In the genomic region with DNA sequence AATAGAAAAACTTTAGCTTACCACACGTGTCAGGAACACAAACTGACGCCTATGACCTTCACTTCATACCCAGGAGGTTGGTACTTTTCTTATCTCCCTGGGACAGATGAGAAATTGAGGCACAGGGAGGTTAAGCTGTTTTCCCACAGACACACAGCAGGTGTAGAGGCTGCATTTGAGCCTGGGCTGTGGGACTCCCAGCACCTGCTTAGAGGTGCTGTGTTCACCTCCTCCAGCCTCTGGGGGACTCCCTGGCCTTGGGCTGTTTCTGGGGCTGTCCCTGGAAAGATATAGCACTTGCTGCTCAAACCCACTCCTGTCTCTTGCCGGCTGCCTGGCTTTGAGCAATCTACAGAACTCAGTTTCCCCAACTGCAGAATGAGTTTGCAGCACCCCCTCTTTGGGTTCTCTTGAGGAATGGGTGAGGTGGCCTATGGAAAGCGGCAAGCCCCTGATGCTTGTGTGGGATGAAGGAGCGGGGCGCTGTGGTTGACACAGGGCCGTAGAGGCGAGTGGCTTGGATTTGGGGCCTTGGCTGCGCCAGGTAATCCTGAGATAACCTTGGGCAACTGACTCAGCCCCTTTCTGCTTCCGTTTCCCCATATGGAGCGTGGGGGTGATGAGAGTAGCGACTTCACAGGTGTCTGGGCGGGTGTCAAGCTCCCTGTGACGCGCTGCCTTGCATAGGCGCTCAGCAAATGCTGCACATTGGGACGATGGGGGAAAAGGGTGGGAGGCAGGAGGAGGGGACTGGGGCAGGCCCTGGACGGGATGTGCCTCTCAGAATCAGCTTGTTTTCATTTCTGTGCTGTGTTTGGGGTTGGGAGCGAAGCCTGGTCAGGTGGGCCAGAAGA, we compare ENCODE assay signal across 1 cellular context.
TF ChIP-seq lines count a peak whose summit lies in the region.

No MANE protein-coding gene starts in this region.

TF ChIP-seq in K562, 482 proteins besides CTCF, POLR2A, EP300 and RAD21 (continued from another document):
- TF ChIP-seq, protein P1, sequence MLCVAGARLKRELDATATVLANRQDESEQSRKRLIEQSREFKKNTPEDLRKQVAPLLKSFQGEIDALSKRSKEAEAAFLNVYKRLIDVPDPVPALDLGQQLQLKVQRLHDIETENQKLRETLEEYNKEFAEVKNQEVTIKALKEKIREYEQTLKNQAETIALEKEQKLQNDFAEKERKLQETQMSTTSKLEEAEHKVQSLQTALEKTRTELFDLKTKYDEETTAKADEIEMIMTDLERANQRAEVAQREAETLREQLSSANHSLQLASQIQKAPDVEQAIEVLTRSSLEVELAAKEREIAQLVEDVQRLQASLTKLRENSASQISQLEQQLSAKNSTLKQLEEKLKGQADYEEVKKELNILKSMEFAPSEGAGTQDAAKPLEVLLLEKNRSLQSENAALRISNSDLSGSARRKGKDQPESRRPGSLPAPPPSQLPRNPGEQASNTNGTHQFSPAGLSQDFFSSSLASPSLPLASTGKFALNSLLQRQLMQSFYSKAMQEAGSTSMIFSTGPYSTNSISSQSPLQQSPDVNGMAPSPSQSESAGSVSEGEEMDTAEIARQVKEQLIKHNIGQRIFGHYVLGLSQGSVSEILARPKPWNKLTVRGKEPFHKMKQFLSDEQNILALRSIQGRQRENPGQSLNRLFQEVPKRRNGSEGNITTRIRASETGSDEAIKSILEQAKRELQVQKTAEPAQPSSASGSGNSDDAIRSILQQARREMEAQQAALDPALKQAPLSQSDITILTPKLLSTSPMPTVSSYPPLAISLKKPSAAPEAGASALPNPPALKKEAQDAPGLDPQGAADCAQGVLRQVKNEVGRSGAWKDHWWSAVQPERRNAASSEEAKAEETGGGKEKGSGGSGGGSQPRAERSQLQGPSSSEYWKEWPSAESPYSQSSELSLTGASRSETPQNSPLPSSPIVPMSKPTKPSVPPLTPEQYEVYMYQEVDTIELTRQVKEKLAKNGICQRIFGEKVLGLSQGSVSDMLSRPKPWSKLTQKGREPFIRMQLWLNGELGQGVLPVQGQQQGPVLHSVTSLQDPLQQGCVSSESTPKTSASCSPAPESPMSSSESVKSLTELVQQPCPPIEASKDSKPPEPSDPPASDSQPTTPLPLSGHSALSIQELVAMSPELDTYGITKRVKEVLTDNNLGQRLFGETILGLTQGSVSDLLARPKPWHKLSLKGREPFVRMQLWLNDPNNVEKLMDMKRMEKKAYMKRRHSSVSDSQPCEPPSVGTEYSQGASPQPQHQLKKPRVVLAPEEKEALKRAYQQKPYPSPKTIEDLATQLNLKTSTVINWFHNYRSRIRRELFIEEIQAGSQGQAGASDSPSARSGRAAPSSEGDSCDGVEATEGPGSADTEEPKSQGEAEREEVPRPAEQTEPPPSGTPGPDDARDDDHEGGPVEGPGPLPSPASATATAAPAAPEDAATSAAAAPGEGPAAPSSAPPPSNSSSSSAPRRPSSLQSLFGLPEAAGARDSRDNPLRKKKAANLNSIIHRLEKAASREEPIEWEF (CRISPR knock-in tag; IDR thresholded peaks at IDR 0.05) = no peak
- TF ChIP-seq, protein P2, sequence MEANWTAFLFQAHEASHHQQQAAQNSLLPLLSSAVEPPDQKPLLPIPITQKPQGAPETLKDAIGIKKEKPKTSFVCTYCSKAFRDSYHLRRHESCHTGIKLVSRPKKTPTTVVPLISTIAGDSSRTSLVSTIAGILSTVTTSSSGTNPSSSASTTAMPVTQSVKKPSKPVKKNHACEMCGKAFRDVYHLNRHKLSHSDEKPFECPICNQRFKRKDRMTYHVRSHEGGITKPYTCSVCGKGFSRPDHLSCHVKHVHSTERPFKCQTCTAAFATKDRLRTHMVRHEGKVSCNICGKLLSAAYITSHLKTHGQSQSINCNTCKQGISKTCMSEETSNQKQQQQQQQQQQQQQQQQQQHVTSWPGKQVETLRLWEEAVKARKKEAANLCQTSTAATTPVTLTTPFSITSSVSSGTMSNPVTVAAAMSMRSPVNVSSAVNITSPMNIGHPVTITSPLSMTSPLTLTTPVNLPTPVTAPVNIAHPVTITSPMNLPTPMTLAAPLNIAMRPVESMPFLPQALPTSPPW (CRISPR knock-in tag; IDR thresholded peaks at IDR 0.05) = peak; percentile 32; the same call in 1 of the 2 replicates
- TF ChIP-seq STAT5A (IDR thresholded peaks at IDR 0.05; ENCODE audit: borderline replicate concordance, low read length) (peak; percentile 25), LCOR (CRISPR knock-in tag; IDR thresholded peaks at IDR 0.05) (0 out of 2 replicates have a peak, but pooled peaks have one; percentile 39), ETV1 (tag; conservative IDR thresholded peaks at IDR 0.05; ENCODE audit: low read depth) (peak; percentile 47; the same call in 1 of the 2 replicates), ZFP36 (IDR thresholded peaks at IDR 0.05; ENCODE audit: low read depth, low read length, partially characterized antibody) (peak; percentile 87), SMAD4 (CRISPR knock-in tag; conservative IDR thresholded peaks at IDR 0.05) (0 out of 2 replicates have a peak, but pooled peaks have one; percentile 12), FOXA1 (IDR thresholded peaks at IDR 0.05; ENCODE audit: borderline replicate concordance) (no peak), CBX1 (IDR thresholded peaks at IDR 0.05; ENCODE audit: low read depth) (no peak), RCOR1 (IDR thresholded peaks at IDR 0.05; ENCODE audit: borderline replicate concordance in 1 of 2, low read depth in 2 of 2, low read length in 2 of 2) (peak in 1 of 2 experiments; percentile 73; a peak in 2 of 4 replicates), ZNF699 (CRISPR knock-in tag; IDR thresholded peaks at IDR 0.05; ENCODE audit: insufficient replicate concordance) (no peak), NFE2 (IDR thresholded peaks at IDR 0.05; ENCODE audit: low read depth) (peak; percentile 73), ZNF184 (CRISPR knock-in tag; IDR thresholded peaks at IDR 0.05) (no peak), GATA2 (CRISPR knock-in tag; IDR thresholded peaks at IDR 0.05) (no peak), ESRRA (IDR thresholded peaks at IDR 0.05; ENCODE audit: borderline replicate concordance, low read depth) (peak; percentile 56), EGR1 (conservative IDR thresholded peaks at IDR 0.05) (peak; percentile 53), KAT7 (CRISPR knock-in tag; IDR thresholded peaks at IDR 0.05; ENCODE audit: borderline replicate concordance) (no peak), CBFA2T2 (conservative IDR thresholded peaks at IDR 0.05) (peak; percentile 76), CTBP1 (IDR thresholded peaks at IDR 0.05; ENCODE audit: borderline replicate concordance) (peak; percentile 88; the same call in 1 of the 2 replicates), DDX20 (tag; IDR thresholded peaks at IDR 0.05; ENCODE audit: low read depth) (no peak), TEAD4 (IDR thresholded peaks at IDR 0.05; ENCODE audit: low read length) (peak; percentile 69), TEAD4 (CRISPR knock-in tag; IDR thresholded peaks at IDR 0.05; ENCODE audit: borderline replicate concordance) (no peak), PYGO2 (tag; IDR thresholded peaks at IDR 0.05) (no peak), CC2D1A (IDR thresholded peaks at IDR 0.05) (no peak), ATF1 (CRISPR knock-in tag; IDR thresholded peaks at IDR 0.05) (no peak), ATF1 (tag; IDR thresholded peaks at IDR 0.05) (peak; percentile 46), MYC (IDR thresholded peaks at IDR 0.05; ENCODE audit: low read depth, low read length) (no peak), MYC (CRISPR knock-in tag; IDR thresholded peaks at IDR 0.05; ENCODE audit: borderline replicate concordance, low read depth) (no peak), NFIC (IDR thresholded peaks at IDR 0.05) (0 out of 2 replicates have a peak, but pooled peaks have one; percentile 11), DIDO1 (tag; IDR thresholded peaks at IDR 0.05; ENCODE audit: low read depth) (no peak), BCOR (IDR thresholded peaks at IDR 0.05) (peak; percentile 76), SMARCE1 (IDR thresholded peaks at IDR 0.05) (0 out of 2 replicates have a peak, but pooled peaks have one; percentile 44), ARID1B (IDR thresholded peaks at IDR 0.05) (peak; percentile 71), HCFC1 (IDR thresholded peaks at IDR 0.05; ENCODE audit: low read depth, low read length) (no peak), DPF2 (IDR thresholded peaks at IDR 0.05) (peak; percentile 60), CREB1 (IDR thresholded peaks at IDR 0.05) (peak; percentile 64), CREB1 (CRISPR knock-in tag; IDR thresholded peaks at IDR 0.05) (no peak), POLR2AphosphoS5 (IDR thresholded peaks at IDR 0.05; ENCODE audit: control insufficient read depth, insufficient read depth, low read depth, low read length) (0 out of 2 replicates have a peak, but pooled peaks have one; percentile 43), NCOA4 (IDR thresholded peaks at IDR 0.05; ENCODE audit: partially characterized antibody) (no peak), JUND (IDR thresholded peaks at IDR 0.05; ENCODE audit: borderline replicate concordance, low read depth, low read length) (peak; percentile 58; the same call in 1 of the 2 replicates), JUND (tag; IDR thresholded peaks at IDR 0.05; ENCODE audit: borderline replicate concordance, low read depth, low read length) (no peak; the same call in 2 of the 3 replicates), CBFA2T3 (IDR thresholded peaks at IDR 0.05) (peak; percentile 84), SMARCA5 (IDR thresholded peaks at IDR 0.05) (peak; percentile 57; the same call in 1 of the 2 replicates)
- TF ChIP-seq, protein P3, sequence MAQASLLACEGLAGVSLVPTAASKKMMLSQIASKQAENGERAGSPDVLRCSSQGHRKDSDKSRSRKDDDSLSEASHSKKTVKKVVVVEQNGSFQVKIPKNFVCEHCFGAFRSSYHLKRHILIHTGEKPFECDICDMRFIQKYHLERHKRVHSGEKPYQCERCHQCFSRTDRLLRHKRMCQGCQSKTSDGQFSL (CRISPR knock-in tag; IDR thresholded peaks at IDR 0.05) = peak; percentile 77; the same call in 1 of the 2 replicates
- TF ChIP-seq, protein P3 (tag; IDR thresholded peaks at IDR 0.05) = no peak
- TF ChIP-seq, protein P4, sequence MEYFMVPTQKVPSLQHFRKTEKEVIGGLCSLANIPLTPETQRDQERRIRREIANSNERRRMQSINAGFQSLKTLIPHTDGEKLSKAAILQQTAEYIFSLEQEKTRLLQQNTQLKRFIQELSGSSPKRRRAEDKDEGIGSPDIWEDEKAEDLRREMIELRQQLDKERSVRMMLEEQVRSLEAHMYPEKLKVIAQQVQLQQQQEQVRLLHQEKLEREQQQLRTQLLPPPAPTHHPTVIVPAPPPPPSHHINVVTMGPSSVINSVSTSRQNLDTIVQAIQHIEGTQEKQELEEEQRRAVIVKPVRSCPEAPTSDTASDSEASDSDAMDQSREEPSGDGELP (CRISPR knock-in tag; IDR thresholded peaks at IDR 0.05; ENCODE audit: borderline replicate concordance) = peak; percentile 60; the same call in 1 of the 2 replicates
- TF ChIP-seq, protein P5, sequence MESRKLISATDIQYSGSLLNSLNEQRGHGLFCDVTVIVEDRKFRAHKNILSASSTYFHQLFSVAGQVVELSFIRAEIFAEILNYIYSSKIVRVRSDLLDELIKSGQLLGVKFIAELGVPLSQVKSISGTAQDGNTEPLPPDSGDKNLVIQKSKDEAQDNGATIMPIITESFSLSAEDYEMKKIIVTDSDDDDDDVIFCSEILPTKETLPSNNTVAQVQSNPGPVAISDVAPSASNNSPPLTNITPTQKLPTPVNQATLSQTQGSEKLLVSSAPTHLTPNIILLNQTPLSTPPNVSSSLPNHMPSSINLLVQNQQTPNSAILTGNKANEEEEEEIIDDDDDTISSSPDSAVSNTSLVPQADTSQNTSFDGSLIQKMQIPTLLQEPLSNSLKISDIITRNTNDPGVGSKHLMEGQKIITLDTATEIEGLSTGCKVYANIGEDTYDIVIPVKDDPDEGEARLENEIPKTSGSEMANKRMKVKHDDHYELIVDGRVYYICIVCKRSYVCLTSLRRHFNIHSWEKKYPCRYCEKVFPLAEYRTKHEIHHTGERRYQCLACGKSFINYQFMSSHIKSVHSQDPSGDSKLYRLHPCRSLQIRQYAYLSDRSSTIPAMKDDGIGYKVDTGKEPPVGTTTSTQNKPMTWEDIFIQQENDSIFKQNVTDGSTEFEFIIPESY (CRISPR knock-in tag; IDR thresholded peaks at IDR 0.05) = peak; percentile 57
